32 cellular contexts compared by ENCODE assay signal in genomic region chr7:57487957-57488356, GRCh38. TPM values are rescaled to one million over a fixed set of nuclear protein-coding genes. Genes with fewer than 3 reads are reported as not detected.
"Had no signal": no experiment of that assay in that cellular context is flagged by ENCODE, and none has a peak within 500 bp of the region (broad histone marks: within the 10 kb centered on the region; RNA-seq: fewer than 3 reads in every experiment).

No MANE protein-coding gene starts in this region.

- H3K9me3 ChIP-seq: gastrocnemius medialis had no signal

- DNase-seq: dermis blood vessel endothelial cell; dorsolateral prefrontal cortex; effector CD4-positive, alpha-beta T cell; effector memory CD4-positive, alpha-beta T cell; erythroblast; esophagus squamous epithelium; foreskin fibroblast; foreskin melanocyte; gastrocnemius medialis; glutamatergic neuron; head of caudate nucleus; heart right ventricle; hippocampal formation; immature natural killer cell; islet precursor cell; kidney; kidney glomerular epithelial cell; left colon; left ventricle myocardium inferior; lower lobe of right lung; mesenchymal stem cell; mucosa of descending colon had no signal

- ATAC-seq: esophagus mucosa, gastrocnemius medialis, heart right ventricle, left colon, left lobe of liver, mucosa of descending colon had no signal

- H3K27ac ChIP-seq: coronary artery, dorsolateral prefrontal cortex, epithelial cell of prostate, esophagus squamous epithelium, gastrocnemius medialis, heart right ventricle, left ventricle myocardium inferior, lower lobe of right lung had no signal

- H3K36me3 ChIP-seq: esophagus squamous epithelium, gastrocnemius medialis, heart right ventricle, left ventricle myocardium inferior, lower lobe of right lung had no signal

- H3K4me3 Mint-ChIP-seq: immature natural killer cell, mesothelial cell of epicardium had no signal

- H3K4me1 Mint-ChIP-seq: immature natural killer cell, mesothelial cell of epicardium had no signal

- H3K4me1 ChIP-seq: esophagus squamous epithelium, gastrocnemius medialis, heart right ventricle, left ventricle myocardium inferior, lower lobe of right lung had no signal

- H3K27me3 ChIP-seq: esophagus squamous epithelium, gastrocnemius medialis, heart right ventricle had no signal

- H3K4me3 ChIP-seq: coronary artery, dorsolateral prefrontal cortex, esophagus squamous epithelium, gastrocnemius medialis, heart right ventricle, left ventricle myocardium inferior, lower lobe of right lung, mucosa of descending colon had no signal

- H3K27ac Mint-ChIP-seq: immature natural killer cell, mesothelial cell of epicardium had no signal

RNA-seq across cellular contexts. Expression of gene ZNF716, which starts 38.0 kb away (rescaled TPM):
- total RNA-seq: esophagus mucosa, esophagus squamous epithelium, gastrocnemius medialis, glomerular endothelial cell, heart right ventricle, kidney, left colon, left lobe of liver, left ventricle myocardium inferior, lower leg skin, lower lobe of right lung, lung microvascular endothelial cell, mesenteric fat pad, mesothelial cell of epicardium, mucosa of descending colon, myocyte had no signal
- polyA plus RNA-seq: heart right ventricle, immature natural killer cell had no signal
